11 cellular contexts compared by ENCODE assay signal in genomic region chr2:201254331-201254730, GRCh38. TPM values are rescaled to one million over a fixed set of nuclear protein-coding genes. Genes with fewer than 3 reads are reported as not detected.
DNase-seq lines count a peak whose midpoint lies in the region; ATAC-seq and TF ChIP-seq lines count a peak whose summit lies in the region.
"Had no signal": no experiment of that assay in that cellular context is flagged by ENCODE, and none has a peak within 500 bp of the region (broad histone marks: within the 10 kb centered on the region; RNA-seq: fewer than 3 reads in every experiment).

No MANE protein-coding gene starts in this region.

- WGBS in right cardiac atrium, result 30% methylated on average over 3 of the region's 3 CpGs

- no peak for TF ChIP-seq CTCF in left ventricle myocardium inferior (IDR thresholded peaks at IDR 0.05; ENCODE audit: borderline replicate concordance)

- H3K4me3 Mint-ChIP-seq in activated T-helper 17 cell treated with anti-CD3 and anti-CD28 coated beads, Interleukin-2, amount 50 U/mL, for 72 hours, result peak overlapping the region; percentile 69

- peaks cover 65% of the 10 kb centered on the region for H3K36me3 Mint-ChIP-seq in activated T-helper 17 cell treated with anti-CD3 and anti-CD28 coated beads, Interleukin-2, amount 50 U/mL, for 72 hours (ENCODE audit: low read depth)

- peak overlapping the region; percentile 81 for H3K27ac Mint-ChIP-seq in activated T-helper 17 cell treated with anti-CD3 and anti-CD28 coated beads, Interleukin-2, amount 50 U/mL, for 72 hours

- intact Hi-C loops in right cardiac atrium (cut with DNase I) (no loop called here), left ventricle myocardium inferior (cut with micrococcal nuclease) (no loop called here)

- peak; percentile 52 to 54 for ATAC-seq in right cardiac atrium
- peak; percentile 15 for ATAC-seq in activated T-helper 17 cell treated with anti-CD3 and anti-CD28 coated beads, Interleukin-2, amount 50 U/mL, for 72 hours (replicated peaks)
- ATAC-seq in GM21360 (IDR thresholded peaks at IDR 0.05; ENCODE audit: unreplicated experiment), result no peak

- H3K27ac ChIP-seq in right cardiac atrium (ENCODE audit: low read length) (no peak overlapping the region), left ventricle myocardium inferior (replicated peaks) (no peak overlapping the region)

- no peaks in the 10 kb centered on the region for H3K9me3 Mint-ChIP-seq in activated T-helper 17 cell treated with anti-CD3 and anti-CD28 coated beads, Interleukin-2, amount 50 U/mL, for 72 hours

- DNase-seq in right cardiac atrium, result peak in 1 of 3 donors; percentile 64
- DNase-seq in left ventricle myocardium inferior, result no peak
- DNase-seq in islet precursor cell, result peak; percentile 54
- no peak for DNase-seq in nucleus accumbens (lab: John Stamatoyannopoulos, UW)
- no peak for DNase-seq in NCI-H1694 (lab: John Stamatoyannopoulos, UW)
- no peak for DNase-seq in SIG-M5 treated with dmso at 0.1 percent for 504 hours (lab: John Stamatoyannopoulos, UW; ENCODE audit: unreplicated experiment)
- DNase-seq: DMS53, GOT3 had no signal

- peaks cover 56% of the 10 kb centered on the region for H3K4me1 Mint-ChIP-seq in activated T-helper 17 cell treated with anti-CD3 and anti-CD28 coated beads, Interleukin-2, amount 50 U/mL, for 72 hours

- H3K27me3 ChIP-seq in right cardiac atrium (ENCODE audit: control insufficient read depth, insufficient read depth) (no peaks in the 10 kb centered on the region), left ventricle myocardium inferior (ENCODE audit: low read depth) (no peaks in the 10 kb centered on the region)

- no peaks in the 10 kb centered on the region for H3K27me3 Mint-ChIP-seq in activated T-helper 17 cell treated with anti-CD3 and anti-CD28 coated beads, Interleukin-2, amount 50 U/mL, for 72 hours

- H3K9me3 ChIP-seq in right cardiac atrium (ENCODE audit: control insufficient read depth, low read length) (no peaks in the 10 kb centered on the region), left ventricle myocardium inferior (replicated peaks) (no peaks in the 10 kb centered on the region)

- H3K4me3 ChIP-seq in right cardiac atrium (ENCODE audit: low read length), result no peak overlapping the region
- no peak overlapping the region for H3K4me3 ChIP-seq in left ventricle myocardium inferior

- peaks cover 2% of the 10 kb centered on the region for H3K4me1 ChIP-seq in right cardiac atrium (ENCODE audit: control insufficient read depth, insufficient read depth, low read length)
- H3K4me1 ChIP-seq in left ventricle myocardium inferior, result peaks cover 21% of the 10 kb centered on the region

- no peaks in the 10 kb centered on the region for H3K36me3 ChIP-seq in left ventricle myocardium inferior

RNA-seq across cellular contexts. Expression of gene CASP8, which starts 6.0 kb away (rescaled TPM):
- total RNA-seq in right cardiac atrium (1 to 10 TPM; 3.7 to 5.4 (median 4.7) TPM), left ventricle myocardium inferior (3.7 TPM)
- polyA plus RNA-seq in right cardiac atrium, result 2.6 TPM
- 100 to 1,000 TPM; 119 to 128 TPM for total RNA-seq in activated T-helper 17 cell treated with anti-CD3 and anti-CD28 coated beads, Interleukin-2, amount 50 U/mL, for 72 hours
- polyA plus RNA-seq: neural cell had no signal

Comparison
In these comparisons a context has a peak if more than half of its experiments do, and no peak if none do; other contexts are left out.
1. RNA of gene CASP8, which starts 6.0 kb away (total RNA-seq): 119 to 128 TPM in activated T-helper 17 cell treated with anti-CD3 and anti-CD28 coated beads, Interleukin-2, amount 50 U/mL, for 72 hours; 3.7 to 5.4 TPM in right cardiac atrium and 3.7 TPM in left ventricle myocardium inferior (single experiment); every median in the first group is over 10 times any median in the second.